1 cellular context compared by ENCODE assay signal in the genomic region with DNA sequence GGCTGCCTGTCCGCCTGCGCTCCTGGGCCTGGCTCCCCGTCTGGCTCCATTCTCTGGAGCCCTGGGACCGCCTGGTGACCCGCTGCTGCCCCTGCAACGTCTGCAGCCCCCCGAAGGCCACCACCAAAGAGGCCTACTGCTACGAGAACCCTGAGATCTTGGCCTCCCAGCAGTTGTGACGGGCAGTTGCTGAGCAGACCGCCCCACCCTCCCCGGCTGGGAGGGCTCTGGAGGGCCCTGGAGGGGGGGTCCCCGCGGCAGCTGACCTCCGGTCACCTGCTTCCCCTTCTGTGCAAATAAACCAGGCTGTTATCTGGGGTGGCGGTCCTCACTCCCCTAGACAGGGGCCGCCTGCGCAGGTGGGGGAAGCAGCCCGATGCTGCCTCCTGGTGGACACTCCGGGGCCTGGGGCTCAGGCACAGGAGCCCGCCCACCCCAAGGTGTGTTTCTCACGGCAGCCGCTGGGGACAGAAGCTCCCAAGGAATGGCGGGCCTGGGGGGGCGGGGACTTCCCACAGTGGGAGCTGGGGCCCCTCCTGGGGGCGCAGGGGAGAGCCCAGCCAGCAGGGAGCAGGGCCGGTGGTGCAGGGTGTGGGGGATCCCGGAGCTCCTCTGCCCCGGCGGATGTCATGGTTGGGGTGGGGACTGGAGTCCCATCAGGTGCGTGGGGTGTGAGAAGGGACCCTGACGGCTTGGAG.
TF ChIP-seq lines count a peak whose summit lies in the region.

No MANE protein-coding gene starts in this region.

TF ChIP-seq in HepG2, 621 proteins besides CTCF, POLR2A, EP300 and RAD21 (continued from another document and continues in another):
- TF ChIP-seq PAXIP1 (CRISPR knock-in tag; conservative IDR thresholded peaks at IDR 0.05) (peak; percentile 87), SOX5 (CRISPR knock-in tag; IDR thresholded peaks at IDR 0.05; ENCODE audit: borderline replicate concordance) (peak; percentile 68; the same call in 1 of the 2 replicates), MAX (IDR thresholded peaks at IDR 0.05) (no peak), PLRG1 (conservative IDR thresholded peaks at IDR 0.05) (no peak), ZNF33A (CRISPR knock-in tag; IDR thresholded peaks at IDR 0.05; ENCODE audit: borderline replicate concordance) (no peak), KAT8 (CRISPR knock-in tag; IDR thresholded peaks at IDR 0.05) (peak; percentile 82), ZNF614 (CRISPR knock-in tag; IDR thresholded peaks at IDR 0.05; ENCODE audit: borderline replicate concordance) (no peak), TRIM22 (IDR thresholded peaks at IDR 0.05) (no peak), ZNF160 (CRISPR knock-in tag; IDR thresholded peaks at IDR 0.05) (no peak), BORCS8-MEF2B (CRISPR knock-in tag; IDR thresholded peaks at IDR 0.05) (0 out of 2 replicates have a peak, but pooled peaks have one; percentile 20), ZNF549 (CRISPR knock-in tag; IDR thresholded peaks at IDR 0.05) (no peak), NCOA2 (CRISPR knock-in tag; IDR thresholded peaks at IDR 0.05) (no peak; the same call in 1 of the 2 replicates), ZNF512 (CRISPR knock-in tag; IDR thresholded peaks at IDR 0.05) (no peak), CCDC6 (CRISPR knock-in tag; IDR thresholded peaks at IDR 0.05) (no peak), NFIB (CRISPR knock-in tag; IDR thresholded peaks at IDR 0.05; ENCODE audit: borderline replicate concordance) (no peak), ZNF260 (CRISPR knock-in tag; IDR thresholded peaks at IDR 0.05; ENCODE audit: borderline replicate concordance, low read depth) (no peak), ZNF496 (CRISPR knock-in tag; IDR thresholded peaks at IDR 0.05; ENCODE audit: insufficient replicate concordance) (no peak), ZNF543 (CRISPR knock-in tag; IDR thresholded peaks at IDR 0.05) (no peak; the same call in 1 of the 2 replicates), ATF7 (IDR thresholded peaks at IDR 0.05) (no peak), ATF7 (CRISPR knock-in tag; IDR thresholded peaks at IDR 0.05) (no peak; the same call in 1 of the 2 replicates), ZNF207 (IDR thresholded peaks at IDR 0.05; ENCODE audit: borderline replicate concordance) (no peak), NCOR1 (IDR thresholded peaks at IDR 0.05; ENCODE audit: borderline replicate concordance, low read length) (peak; percentile 23; the same call in 1 of the 2 replicates), ZBTB7A (CRISPR knock-in tag; IDR thresholded peaks at IDR 0.05) (peak; percentile 83), TBL1XR1 (IDR thresholded peaks at IDR 0.05; ENCODE audit: borderline replicate concordance, low read length, partially characterized antibody) (no peak), REXO4 (CRISPR knock-in tag; IDR thresholded peaks at IDR 0.05; ENCODE audit: borderline replicate concordance) (no peak), GATAD2A (CRISPR knock-in tag; IDR thresholded peaks at IDR 0.05) (peak; percentile 79), ZNF891 (CRISPR knock-in tag; IDR thresholded peaks at IDR 0.05) (no peak), ZNF720 (CRISPR knock-in tag; IDR thresholded peaks at IDR 0.05) (no peak), POGK (CRISPR knock-in tag; conservative IDR thresholded peaks at IDR 0.05) (peak; percentile 79; the same call in 1 of the 2 replicates), EEA1 (CRISPR knock-in tag; IDR thresholded peaks at IDR 0.05; ENCODE audit: borderline replicate concordance) (no peak), ZNF670 (CRISPR knock-in tag; IDR thresholded peaks at IDR 0.05; ENCODE audit: borderline replicate concordance) (no peak), ZNF296 (CRISPR knock-in tag; conservative IDR thresholded peaks at IDR 0.05) (no peak), RFX3 (CRISPR knock-in tag; IDR thresholded peaks at IDR 0.05) (no peak), ZNF124 (CRISPR knock-in tag; IDR thresholded peaks at IDR 0.05) (no peak; the same call in 1 of the 2 replicates)
- TF ChIP-seq, protein P1, sequence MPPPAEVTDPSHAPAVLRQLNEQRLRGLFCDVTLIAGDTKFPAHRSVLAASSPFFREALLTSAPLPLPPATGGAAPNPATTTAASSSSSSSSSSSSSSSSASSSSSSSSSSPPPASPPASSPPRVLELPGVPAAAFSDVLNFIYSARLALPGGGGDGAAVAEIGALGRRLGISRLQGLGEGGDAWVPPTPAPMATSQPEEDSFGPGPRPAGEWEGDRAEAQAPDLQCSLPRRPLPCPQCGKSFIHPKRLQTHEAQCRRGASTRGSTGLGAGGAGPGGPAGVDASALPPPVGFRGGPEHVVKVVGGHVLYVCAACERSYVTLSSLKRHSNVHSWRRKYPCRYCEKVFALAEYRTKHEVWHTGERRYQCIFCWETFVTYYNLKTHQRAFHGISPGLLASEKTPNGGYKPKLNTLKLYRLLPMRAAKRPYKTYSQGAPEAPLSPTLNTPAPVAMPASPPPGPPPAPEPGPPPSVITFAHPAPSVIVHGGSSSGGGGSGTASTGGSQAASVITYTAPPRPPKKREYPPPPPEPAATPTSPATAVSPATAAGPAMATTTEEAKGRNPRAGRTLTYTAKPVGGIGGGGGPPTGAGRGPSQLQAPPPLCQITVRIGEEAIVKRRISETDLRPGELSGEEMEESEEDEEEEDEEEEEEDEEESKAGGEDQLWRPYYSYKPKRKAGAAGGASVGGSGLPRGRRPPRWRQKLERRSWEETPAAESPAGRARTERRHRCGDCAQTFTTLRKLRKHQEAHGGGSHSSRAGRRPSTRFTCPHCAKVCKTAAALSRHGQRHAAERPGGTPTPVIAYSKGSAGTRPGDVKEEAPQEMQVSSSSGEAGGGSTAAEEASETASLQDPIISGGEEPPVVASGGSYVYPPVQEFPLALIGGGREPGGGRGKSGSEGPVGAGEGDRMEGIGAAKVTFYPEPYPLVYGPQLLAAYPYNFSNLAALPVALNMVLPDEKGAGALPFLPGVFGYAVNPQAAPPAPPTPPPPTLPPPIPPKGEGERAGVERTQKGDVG (CRISPR knock-in tag; IDR thresholded peaks at IDR 0.05; ENCODE audit: borderline replicate concordance), result 0 out of 2 replicates have a peak, but pooled peaks have one; percentile 18
- TF ChIP-seq, protein P2, sequence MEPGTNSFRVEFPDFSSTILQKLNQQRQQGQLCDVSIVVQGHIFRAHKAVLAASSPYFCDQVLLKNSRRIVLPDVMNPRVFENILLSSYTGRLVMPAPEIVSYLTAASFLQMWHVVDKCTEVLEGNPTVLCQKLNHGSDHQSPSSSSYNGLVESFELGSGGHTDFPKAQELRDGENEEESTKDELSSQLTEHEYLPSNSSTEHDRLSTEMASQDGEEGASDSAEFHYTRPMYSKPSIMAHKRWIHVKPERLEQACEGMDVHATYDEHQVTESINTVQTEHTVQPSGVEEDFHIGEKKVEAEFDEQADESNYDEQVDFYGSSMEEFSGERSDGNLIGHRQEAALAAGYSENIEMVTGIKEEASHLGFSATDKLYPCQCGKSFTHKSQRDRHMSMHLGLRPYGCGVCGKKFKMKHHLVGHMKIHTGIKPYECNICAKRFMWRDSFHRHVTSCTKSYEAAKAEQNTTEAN (CRISPR knock-in tag; conservative IDR thresholded peaks at IDR 0.05), result no peak
- TF ChIP-seq, protein P3, sequence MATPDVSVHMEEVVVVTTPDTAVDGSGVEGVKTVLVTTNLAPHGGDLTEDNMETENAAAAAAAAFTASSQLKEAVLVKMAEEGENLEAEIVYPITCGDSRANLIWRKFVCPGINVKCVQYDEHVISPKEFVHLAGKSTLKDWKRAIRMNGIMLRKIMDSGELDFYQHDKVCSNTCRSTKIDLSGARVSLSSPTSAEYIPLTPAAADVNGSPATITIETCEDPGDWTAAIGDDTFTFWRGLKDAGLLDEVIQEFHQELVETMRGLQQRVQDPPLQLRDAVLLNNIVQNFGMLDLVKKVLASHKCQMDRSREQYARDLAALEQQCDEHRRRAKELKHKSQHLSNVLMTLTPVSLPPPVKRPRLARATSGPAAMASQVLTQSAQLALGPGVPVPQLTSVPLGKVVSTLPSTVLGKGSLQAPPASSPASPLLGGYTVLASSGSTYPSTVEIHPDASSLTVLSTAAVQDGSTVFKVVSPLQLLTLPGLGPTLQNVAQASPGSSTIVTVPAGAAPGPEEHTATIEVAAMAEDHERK (CRISPR knock-in tag; IDR thresholded peaks at IDR 0.05; ENCODE audit: low read depth), result no peak; the same call in 1 of the 2 replicates
- TF ChIP-seq, protein P4, sequence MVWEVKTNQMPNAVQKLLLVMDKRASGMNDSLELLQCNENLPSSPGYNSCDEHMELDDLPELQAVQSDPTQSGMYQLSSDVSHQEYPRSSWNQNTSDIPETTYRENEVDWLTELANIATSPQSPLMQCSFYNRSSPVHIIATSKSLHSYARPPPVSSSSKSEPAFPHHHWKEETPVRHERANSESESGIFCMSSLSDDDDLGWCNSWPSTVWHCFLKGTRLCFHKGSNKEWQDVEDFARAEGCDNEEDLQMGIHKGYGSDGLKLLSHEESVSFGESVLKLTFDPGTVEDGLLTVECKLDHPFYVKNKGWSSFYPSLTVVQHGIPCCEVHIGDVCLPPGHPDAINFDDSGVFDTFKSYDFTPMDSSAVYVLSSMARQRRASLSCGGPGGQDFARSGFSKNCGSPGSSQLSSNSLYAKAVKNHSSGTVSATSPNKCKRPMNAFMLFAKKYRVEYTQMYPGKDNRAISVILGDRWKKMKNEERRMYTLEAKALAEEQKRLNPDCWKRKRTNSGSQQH (CRISPR knock-in tag; IDR thresholded peaks at IDR 0.05; ENCODE audit: low read depth), result peak; percentile 57; the same call in 1 of the 2 replicates
- TF ChIP-seq, protein P5, sequence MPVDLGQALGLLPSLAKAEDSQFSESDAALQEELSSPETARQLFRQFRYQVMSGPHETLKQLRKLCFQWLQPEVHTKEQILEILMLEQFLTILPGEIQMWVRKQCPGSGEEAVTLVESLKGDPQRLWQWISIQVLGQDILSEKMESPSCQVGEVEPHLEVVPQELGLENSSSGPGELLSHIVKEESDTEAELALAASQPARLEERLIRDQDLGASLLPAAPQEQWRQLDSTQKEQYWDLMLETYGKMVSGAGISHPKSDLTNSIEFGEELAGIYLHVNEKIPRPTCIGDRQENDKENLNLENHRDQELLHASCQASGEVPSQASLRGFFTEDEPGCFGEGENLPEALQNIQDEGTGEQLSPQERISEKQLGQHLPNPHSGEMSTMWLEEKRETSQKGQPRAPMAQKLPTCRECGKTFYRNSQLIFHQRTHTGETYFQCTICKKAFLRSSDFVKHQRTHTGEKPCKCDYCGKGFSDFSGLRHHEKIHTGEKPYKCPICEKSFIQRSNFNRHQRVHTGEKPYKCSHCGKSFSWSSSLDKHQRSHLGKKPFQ (CRISPR knock-in tag; IDR thresholded peaks at IDR 0.05; ENCODE audit: insufficient replicate concordance), result no peak
- TF ChIP-seq, protein P6, sequence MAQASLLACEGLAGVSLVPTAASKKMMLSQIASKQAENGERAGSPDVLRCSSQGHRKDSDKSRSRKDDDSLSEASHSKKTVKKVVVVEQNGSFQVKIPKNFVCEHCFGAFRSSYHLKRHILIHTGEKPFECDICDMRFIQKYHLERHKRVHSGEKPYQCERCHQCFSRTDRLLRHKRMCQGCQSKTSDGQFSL (CRISPR knock-in tag; IDR thresholded peaks at IDR 0.05), result peak; percentile 91
